ENCODE assay signal across 2 cellular contexts in the genomic region with DNA sequence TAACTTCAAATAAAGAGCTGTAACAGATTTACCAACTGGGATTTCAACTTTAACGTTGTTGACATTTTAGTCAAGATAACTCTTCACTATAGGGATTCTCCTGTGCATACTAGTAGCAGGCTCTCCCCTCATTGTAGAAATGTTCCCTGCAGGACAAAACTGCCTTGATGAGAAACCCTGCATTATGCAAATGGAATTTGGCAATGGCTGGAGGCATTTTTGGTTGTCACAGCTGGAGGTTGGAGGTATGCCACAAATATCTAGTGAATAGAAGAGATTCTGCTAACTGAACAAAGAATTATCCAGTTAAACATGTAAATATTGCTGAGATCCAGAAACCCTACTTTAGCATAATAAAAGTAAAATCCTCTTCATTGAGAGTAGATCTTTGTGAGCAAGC.
A peak's percentile ranks its signal among the peaks of the same experiment; 100 is the strongest.
TF ChIP-seq lines count a peak whose summit lies in the region.

No MANE protein-coding gene starts in this region.

TF ChIP-seq in H1, 55 proteins besides CTCF, POLR2A, EP300 and RAD21 (continued from another document):
- 0 out of 2 replicates have a peak, but pooled peaks have one; percentile 7 for TF ChIP-seq CEBPB (IDR thresholded peaks at IDR 0.05; ENCODE audit: low read depth, low read length)
- TF ChIP-seq CHD7 (IDR thresholded peaks at IDR 0.05; ENCODE audit: insufficient replicate concordance, low read length): no peak

TF ChIP-seq in GM12891, 5 proteins besides CTCF, POLR2A, EP300 and RAD21 (continued from another document):
- TF ChIP-seq POU2F2 (IDR thresholded peaks at IDR 0.05; ENCODE audit: low read depth, low read length) (no peak), PAX5 (IDR thresholded peaks at IDR 0.05; ENCODE audit: insufficient read depth, low read length, severe bottlenecking) (no peak)
